ENCODE assay signal across 8 cellular contexts in genomic region chr22:40856513-40857308, GRCh38. TPM values are rescaled to one million over a fixed set of nuclear protein-coding genes. Genes with fewer than 3 reads are reported as not detected.
DNase-seq lines count a peak whose midpoint lies in the region; ATAC-seq and TF ChIP-seq lines count a peak whose summit lies in the region.

ST13 (minus strand) TSS chr22:40856639; CDS start chr22:40856540, 99 bp downstream.
XPNPEP3 (plus strand) TSS chr22:40857148; CDS start chr22:40857182, 34 bp downstream.

- peak; percentile 92 for ATAC-seq in HG02798 (IDR thresholded peaks at IDR 0.05; ENCODE audit: poor library complexity, unreplicated experiment)

- peak; percentile 80 to 91 for TF ChIP-seq POLR2A in tibial nerve (IDR thresholded peaks at IDR 0.05)

- H3K9me3 ChIP-seq in adipocyte (ENCODE audit: control insufficient read depth, low read length) (no peaks in the 10 kb centered on the region), cardiac muscle cell (ENCODE audit: low read depth) (no peaks in the 10 kb centered on the region), parathyroid adenoma (ENCODE audit: control insufficient read depth, low read length) (no peaks in the 10 kb centered on the region), tibial nerve (no peaks in the 10 kb centered on the region)

- H3K27me3 ChIP-seq in adipocyte (replicated peaks; ENCODE audit: control insufficient read depth, insufficient read depth, low read length) (no peaks in the 10 kb centered on the region), cardiac muscle cell (no peaks in the 10 kb centered on the region), parathyroid adenoma (ENCODE audit: control insufficient read depth, insufficient read depth, low read length) (no peaks in the 10 kb centered on the region), tibial nerve (no peaks in the 10 kb centered on the region)

- peak; percentile 94 for DNase-seq in NCI-H1436 (lab: John Stamatoyannopoulos, UW)
- peak; percentile 96 for DNase-seq in T follicular helper cell (ENCODE audit: low read depth)
- DNase-seq in adipocyte (ENCODE audit: low read depth): peak; percentile 97
- peak; percentile 96 to 98 for DNase-seq in cardiac muscle cell (ENCODE audit: low read depth in 1 of 2, low spot score in 1 of 2)
- peak; percentile 95 for DNase-seq in tibial nerve (ENCODE audit: low spot score in 2 of 2)

- 0 to 1% methylated on average over 54 to 60 of the region's 63 CpGs for WGBS in tibial nerve, 2 donors

- H3K4me1 ChIP-seq in adipocyte (ENCODE audit: control insufficient read depth, insufficient read depth, low read length) (peaks cover 62% of the 10 kb centered on the region), cardiac muscle cell (ENCODE audit: low read depth) (peaks cover 27% of the 10 kb centered on the region), parathyroid adenoma (peaks cover 2% of the 10 kb centered on the region), tibial nerve (peaks cover 0 to 65% (median 34%) of the 10 kb centered on the region in 4 donors)

- H3K36me3 ChIP-seq in adipocyte (ENCODE audit: control insufficient read depth, insufficient read depth, low read length, severe bottlenecking) (peaks cover 4% of the 10 kb centered on the region), cardiac muscle cell (peaks cover 3% of the 10 kb centered on the region), parathyroid adenoma (ENCODE audit: control insufficient read depth, insufficient read depth, low read length) (no peaks in the 10 kb centered on the region), tibial nerve (peaks cover 0 to 15% (median 0%) of the 10 kb centered on the region in 3 donors)

- H3K4me2 ChIP-seq in parathyroid adenoma (ENCODE audit: low read length): peak within 1 kb of the TSS; percentile 88

- H3K27ac ChIP-seq in cardiac muscle cell (peak within 1 kb of the TSS; percentile 99), parathyroid adenoma (peak within 1 kb of the TSS; percentile 98), tibial nerve (peak within 1 kb of the TSS; percentile 97 to 99 (median 98))

- H3K9ac ChIP-seq in adipocyte (ENCODE audit: low read length) (peak within 1 kb of the TSS; percentile 100), parathyroid adenoma (peak within 1 kb of the TSS; percentile 83)

- H3K4me3 ChIP-seq in GM12875 (ENCODE audit: low read depth, low read length) (peak within 1 kb of the TSS; percentile 84), adipocyte (ENCODE audit: low read length) (peak within 1 kb of the TSS; percentile 99), cardiac muscle cell (peak within 1 kb of the TSS; percentile 90), parathyroid adenoma (ENCODE audit: low read depth, low read length) (peak within 1 kb of the TSS; percentile 92), tibial nerve (peak within 1 kb of the TSS; percentile 72 to 98 (median 88))

- TF ChIP-seq CTCF in GM12875 (IDR thresholded peaks at IDR 0.05; ENCODE audit: borderline replicate concordance, insufficient read depth, low read depth, low read length) (no peak), cardiac muscle cell (IDR thresholded peaks at IDR 0.05; ENCODE audit: low read depth, low read length) (peak; percentile 19), parathyroid adenoma (IDR thresholded peaks at IDR 0.05) (no peak), tibial nerve (IDR thresholded peaks at IDR 0.05) (peak in 2 of 5 experiments; percentile 42 to 54)

- peak; percentile 91 to 95 for TF ChIP-seq EP300 in tibial nerve (IDR thresholded peaks at IDR 0.05)

- peaks cover 25% of the 10 kb centered on the region for H3K79me2 ChIP-seq in parathyroid adenoma

- peak within 1 kb of the TSS; percentile 89 for H2AFZ ChIP-seq in parathyroid adenoma

RNA-seq across cellular contexts. Expression of gene ST13, which starts in this region (rescaled TPM):
- total RNA-seq in cardiac muscle cell: 178 and 301 TPM in 2 replicates
- polyA plus RNA-seq in cardiac muscle cell: 216 and 221 TPM in 2 replicates
- total RNA-seq in tibial nerve: 100 to 1,000 TPM in 3 of 4 donors, 10 to 100 TPM in 1; 96.9 to 142 (median 114) TPM

RNA-seq across cellular contexts. Expression of gene XPNPEP3, which starts in this region (rescaled TPM):
- total RNA-seq in cardiac muscle cell (15.2 and 18.2 TPM in 2 replicates), tibial nerve (10 to 100 TPM; 12.0 to 19.2 (median 14.0) TPM)
- 15.8 and 22.2 TPM in 2 replicates for polyA plus RNA-seq in cardiac muscle cell

Comparison
In these comparisons a context has a peak if more than half of its experiments do, and no peak if none do; other contexts are left out.
1. Peak in every context shown above with its lines: DNase-seq, ATAC-seq, H3K4me3 ChIP-seq and H3K27ac ChIP-seq.